In the genomic region with DNA sequence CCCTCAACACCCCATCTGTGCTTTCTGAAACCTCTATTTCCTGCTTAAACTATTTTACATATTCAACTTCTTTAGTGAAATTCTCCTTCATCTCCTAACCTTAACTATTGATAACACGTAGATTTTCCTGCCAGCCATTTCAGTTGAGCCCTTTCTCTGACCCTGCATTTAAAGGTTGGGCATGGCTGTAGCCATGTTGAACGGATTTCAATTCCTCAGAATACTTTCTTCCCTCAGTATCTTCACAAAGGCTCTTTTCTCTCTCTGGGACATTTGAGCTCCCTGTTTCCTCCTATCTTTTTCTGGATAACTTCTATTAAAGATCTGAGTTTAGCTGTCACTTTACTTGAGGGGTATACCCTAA, we compare ENCODE assay signal across 8 cellular contexts. TPM values are rescaled to one million over a fixed set of nuclear protein-coding genes. Genes with fewer than 3 reads are reported as not detected.
A peak's percentile ranks its signal among the peaks of the same experiment; 100 is the strongest.
DNase-seq lines count a peak whose midpoint lies in the region; ATAC-seq and TF ChIP-seq lines count a peak whose summit lies in the region.

No MANE protein-coding gene starts in this region.

- H3K27ac Mint-ChIP-seq in naive thymus-derived CD8-positive, alpha-beta T cell = peak overlapping the region; percentile 91 to 99 (median 98)

- no peak for DNase-seq in AG09309 (ENCODE audit: low read depth)
- DNase-seq in Jurkat, Clone E6-1 (ENCODE audit: low read depth, low spot score) = no peak
- no peak for DNase-seq in choroid plexus epithelial cell (ENCODE audit: low read depth)
- DNase-seq in naive thymus-derived CD8-positive, alpha-beta T cell = no peak
- DNase-seq in stimulated activated CD4-positive, alpha-beta T cell treated with anti-CD3 and anti-CD28 coated beads, Interleukin-1b, Interleukin-23, amount 100 ng/mL, for 48 hours = no peak
- no peak for DNase-seq in activated CD4-positive, CD25-positive, alpha-beta regulatory T cell treated with anti-CD3 and anti-CD28 coated beads, Interleukin-2, amount 50 U/mL, for 72 hours
- no peak for DNase-seq in CD1c-positive myeloid dendritic cell (ENCODE audit: extremely low spot score)
- no peak for DNase-seq in stimulated activated CD4-positive, alpha-beta T cell treated with anti-CD3 and anti-CD28 coated beads, Interleukin-12 subunit alpha, Interleukin-12 subunit beta, amount 100 ng/mL, for 4 hours

- TF ChIP-seq CTCF in AG09309 (IDR thresholded peaks at IDR 0.05; ENCODE audit: control insufficient read depth, insufficient read depth, low read depth, low read length, missing control alignments) = no peak
- TF ChIP-seq CTCF in choroid plexus epithelial cell (conservative IDR thresholded peaks at IDR 0.05; ENCODE audit: low read depth, low read length) = no peak

- H3K4me3 ChIP-seq in AG09309 (ENCODE audit: control insufficient read depth, low read depth, low read length) (peak overlapping the region; percentile 65), choroid plexus epithelial cell (ENCODE audit: low read depth, low read length) (peak overlapping the region; percentile 73)
- peak overlapping the region; percentile 98 for H3K4me3 ChIP-seq in Jurkat, Clone E6-1 (ENCODE audit: low read length)

- no peak for ATAC-seq in naive thymus-derived CD8-positive, alpha-beta T cell

- H3K9me3 Mint-ChIP-seq in naive thymus-derived CD8-positive, alpha-beta T cell = no peaks in the 10 kb centered on the region

- H3K4me3 Mint-ChIP-seq in naive thymus-derived CD8-positive, alpha-beta T cell = peak overlapping the region; percentile 96 to 99 (median 98)

- no peaks in the 10 kb centered on the region for H3K27me3 Mint-ChIP-seq in naive thymus-derived CD8-positive, alpha-beta T cell

- H3K4me1 Mint-ChIP-seq in naive thymus-derived CD8-positive, alpha-beta T cell = peaks cover 32 to 73% (median 63%) of the 10 kb centered on the region in 4 donors

- H3K36me3 Mint-ChIP-seq in naive thymus-derived CD8-positive, alpha-beta T cell = peaks cover 0 to 6% (median 0%) of the 10 kb centered on the region in 3 donors

- POLR2A ChIA-PET in naive thymus-derived CD8-positive, alpha-beta T cell (lab: Charles Lee) = interaction anchor here (1.3 kb wide), 1 partner anchor 89 kb away, joined by 4 read pairs; the partner anchor contains the start of gene YAF2

RNA-seq across cellular contexts. Expression of gene PPHLN1, which starts 1.2 kb away (rescaled TPM):
- polyA plus RNA-seq in Jurkat, Clone E6-1 (2012; ENCODE audit: insufficient read depth, insufficient read length) = 94.4 TPM
- 100 to 1,000 TPM; 107 to 111 TPM for total RNA-seq in naive thymus-derived CD8-positive, alpha-beta T cell
- polyA plus RNA-seq in naive thymus-derived CD8-positive, alpha-beta T cell = 100 to 1,000 TPM; 152 to 178 (median 155) TPM

RNA-seq across cellular contexts. Expression of gene ZCRB1, which starts 1.3 kb away (rescaled TPM):
- 172 TPM for polyA plus RNA-seq in Jurkat, Clone E6-1 (2012; ENCODE audit: insufficient read depth, insufficient read length)
- 10 to 100 TPM; 29.6 to 33.5 TPM for total RNA-seq in naive thymus-derived CD8-positive, alpha-beta T cell
- 10 to 100 TPM; 67.7 to 80.4 (median 74.0) TPM for polyA plus RNA-seq in naive thymus-derived CD8-positive, alpha-beta T cell
